Comparison of ENCODE assay signal across 25 cellular contexts in the genomic region with DNA sequence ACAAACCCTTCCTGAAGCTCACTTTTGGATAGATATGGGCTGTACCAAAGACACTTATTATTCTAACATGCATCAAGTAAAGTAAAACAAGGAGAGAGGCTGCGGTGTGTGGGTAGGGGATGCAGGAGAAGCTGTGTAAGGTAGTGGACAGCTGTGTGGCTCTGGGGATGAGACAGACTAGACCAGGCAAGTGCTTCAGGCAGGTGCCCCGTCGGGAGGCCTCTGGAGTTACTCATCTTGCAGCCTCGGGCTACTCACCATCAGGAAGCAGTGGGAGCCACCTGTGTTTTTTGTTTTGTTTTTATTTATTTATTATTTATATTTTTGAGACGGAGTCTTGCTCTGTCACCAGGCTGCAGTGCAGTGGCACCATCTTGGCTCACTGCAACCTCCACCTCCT. TPM values are rescaled to one million over a fixed set of nuclear protein-coding genes. Genes with fewer than 3 reads are reported as not detected.
A peak's percentile ranks its signal among the peaks of the same experiment; 100 is the strongest.
DNase-seq lines count a peak whose midpoint lies in the region; ATAC-seq, FAIRE-seq and TF ChIP-seq lines count a peak whose summit lies in the region.
"Had no signal": no experiment of that assay in that cellular context is flagged by ENCODE, and none has a peak within 500 bp of the region (broad histone marks: within the 10 kb centered on the region; RNA-seq: fewer than 3 reads in every experiment).

No MANE protein-coding gene starts in this region.

- peaks cover 10% of the 10 kb centered on the region for H3K36me3 ChIP-seq in bronchial epithelial cell (ENCODE audit: control insufficient read depth, insufficient read depth, low read length)
- peaks cover 0 to 73% of the 10 kb centered on the region in 2 donors for H3K36me3 ChIP-seq in gastrocnemius medialis
- H3K36me3 ChIP-seq: MG63 had no signal

- peak overlapping the region; percentile 0 for H3K27ac Mint-ChIP-seq in activated CD4-positive, alpha-beta T cell treated with anti-CD3 and anti-CD28 coated beads for 36 hours
- H3K27ac Mint-ChIP-seq: H9, HFFc6 had no signal

- H3K9me3 Mint-ChIP-seq in activated CD4-positive, alpha-beta T cell treated with anti-CD3 and anti-CD28 coated beads for 36 hours (ENCODE audit: low read depth): no peaks in the 10 kb centered on the region
- H3K9me3 Mint-ChIP-seq: CD4-positive, alpha-beta memory T cell; H9; HFFc6 had no signal

- no peak for FAIRE-seq in bronchial epithelial cell (lab: Jason Lieb, UNC)
- FAIRE-seq in urothelium cell line (lab: Jason Lieb, UNC): no peak

- ATAC-seq in activated CD4-positive, alpha-beta T cell treated with anti-CD3 and anti-CD28 coated beads for 36 hours: no peak
- ATAC-seq in left lobe of liver (no peak), gastrocnemius medialis (no peak)
- ATAC-seq: Right ventricle myocardium inferior had no signal

- no peak overlapping the region for H3K4me3 Mint-ChIP-seq in activated CD4-positive, alpha-beta T cell treated with anti-CD3 and anti-CD28 coated beads for 36 hours
- H3K4me3 Mint-ChIP-seq: CD4-positive, alpha-beta memory T cell; H9; HFFc6 had no signal

- in situ Hi-C loops in gastrocnemius medialis (cut with MboI; ENCODE audit: low sequenced_read_pairs in 4 of 4): no loop called here

- TF ChIP-seq CTCF in bronchial epithelial cell (IDR thresholded peaks at IDR 0.05; ENCODE audit: insufficient read depth, low read length, severe bottlenecking): no peak
- no peak for TF ChIP-seq CTCF in gastrocnemius medialis (IDR thresholded peaks at IDR 0.05 in 4 of 5, conservative IDR thresholded peaks at IDR 0.05 in 1 of 5)

- H3K9me3 ChIP-seq in gastrocnemius medialis: no peaks in the 10 kb centered on the region
- H3K9me3 ChIP-seq: BLaER1 treated with 17β-estradiol and CSF1 and Interleukin-3, amounts not matched to agents 10 nM and 100 nM; Caco-2; MG63; Peyer's patch; SJSA1 had no signal

- intact Hi-C loops in activated CD4-positive, alpha-beta T cell treated with anti-CD3 and anti-CD28 coated beads for 36 hours (cut with DNase I, micrococcal nuclease): no loop called here
- intact Hi-C loops in gastrocnemius medialis (cut with DNase I; ENCODE audit: low total_unique reads): no loop called here

- CTCF ChIA-PET in activated CD4-positive, alpha-beta T cell treated with anti-CD3 and anti-CD28 coated beads for 36 hours (lab: Charles Lee): no interaction called here

- no peak overlapping the region for H3K27ac ChIP-seq in gastrocnemius medialis
- H3K27ac ChIP-seq: 22Rv1; BLaER1 treated with 17β-estradiol and CSF1 and Interleukin-3, amounts not matched to agents 10 nM and 100 nM; Peyer's patch; SJSA1 had no signal

- H3K27me3 Mint-ChIP-seq in activated CD4-positive, alpha-beta T cell treated with anti-CD3 and anti-CD28 coated beads for 36 hours: no peaks in the 10 kb centered on the region
- H3K27me3 Mint-ChIP-seq: CD4-positive, alpha-beta memory T cell had no signal

- no peak overlapping the region for H3K4me3 ChIP-seq in bronchial epithelial cell (ENCODE audit: low read depth, low read length)
- H3K4me3 ChIP-seq in gastrocnemius medialis: no peak overlapping the region
- H3K4me3 ChIP-seq: BLaER1 treated with 17β-estradiol and CSF1 and Interleukin-3, amounts not matched to agents 10 nM and 100 nM; MG63; Peyer's patch; SJSA1 had no signal

- no peak for TF ChIP-seq POLR2A in gastrocnemius medialis (IDR thresholded peaks at IDR 0.05)

- H3K27me3 ChIP-seq in bronchial epithelial cell (ENCODE audit: control insufficient read depth, insufficient read depth, low read length) (no peaks in the 10 kb centered on the region), gastrocnemius medialis (no peaks in the 10 kb centered on the region)
- H3K27me3 ChIP-seq: BLaER1 treated with 17β-estradiol and CSF1 and Interleukin-3, amounts not matched to agents 10 nM and 100 nM; MG63; Peyer's patch; SJSA1 had no signal

- peaks cover 34% of the 10 kb centered on the region for H3K36me3 Mint-ChIP-seq in activated CD4-positive, alpha-beta T cell treated with anti-CD3 and anti-CD28 coated beads for 36 hours (ENCODE audit: low read depth)

- peaks cover 7% of the 10 kb centered on the region for H3K4me1 Mint-ChIP-seq in activated CD4-positive, alpha-beta T cell treated with anti-CD3 and anti-CD28 coated beads for 36 hours

- POLR2A ChIA-PET in activated CD4-positive, alpha-beta T cell treated with anti-CD3 and anti-CD28 coated beads for 36 hours (lab: Charles Lee): interaction anchor here (1.1 kb wide), 1 partner anchor 110 kb away, joined by 3 read pairs; no protein-coding TSS in a partner anchor

- no peak for DNase-seq in activated CD4-positive, alpha-beta T cell treated with anti-CD3 and anti-CD28 coated beads for 36 hours
- no peak for DNase-seq in activated CD4-positive, alpha-beta T cell treated with anti-CD3 and anti-CD28 coated beads for 1 hour
- DNase-seq in NCI-H146 treated with DMSO at 0.1 percent for 48 hours (lab: John Stamatoyannopoulos, UW; ENCODE audit: unreplicated experiment) (peak; percentile 7), bronchial epithelial cell (ENCODE audit: low read depth) (peak; percentile 57), left lobe of liver (ENCODE audit: low spot score) (peak; percentile 19), urothelium cell line (ENCODE audit: low spot score) (no peak), gastrocnemius medialis (no peak), NCI-H2227 treated with DMSO at 0.1 percent for 48 hours (lab: John Stamatoyannopoulos, UW) (no peak)
- DNase-seq: ACHN; Caco-2; CD4-positive, alpha-beta memory T cell; DMS 273 treated with DMSO at 0.1 percent for 48 hours; DMS79 treated with DMSO at 0.1 percent for 48 hours; H9; HFFc6; MG63; NCI-H2029 treated with DMSO at 0.1 percent for 48 hours; NCI-H345; NCI-H524 treated with DMSO at 0.1 percent for 48 hours; NCI-H82; Peyer's patch had no signal

- no peaks in the 10 kb centered on the region for H3K4me1 ChIP-seq in gastrocnemius medialis
- H3K4me1 ChIP-seq: Caco-2, Peyer's patch, SJSA1 had no signal

RNA-seq across cellular contexts. Expression of gene NCAPG2, which starts 49.3 kb away (rescaled TPM):
- 100 to 1,000 TPM in 1 of 2 experiments, 10 to 100 TPM in 1; 85.4 to 127 TPM for total RNA-seq in activated CD4-positive, alpha-beta T cell treated with anti-CD3 and anti-CD28 coated beads for 36 hours
- total RNA-seq in bronchial epithelial cell (3.2 and 3.5 TPM in 2 replicates), left lobe of liver (4.0 TPM), gastrocnemius medialis (1 to 10 TPM; 3.0 to 4.5 (median 3.9) TPM)

Comparison
In these comparisons a context has a peak if more than half of its experiments do, and no peak if none do; other contexts are left out.
1. DNase-seq: peak in NCI-H146 treated with DMSO at 0.1 percent for 48 hours (single experiment), bronchial epithelial cell (single experiment) and left lobe of liver (single experiment); none in activated CD4-positive, alpha-beta T cell treated with anti-CD3 and anti-CD28 coated beads for 36 hours (single experiment), activated CD4-positive, alpha-beta T cell treated with anti-CD3 and anti-CD28 coated beads for 1 hour (single experiment), urothelium cell line (single experiment), gastrocnemius medialis (0 of 2) and NCI-H2227 treated with DMSO at 0.1 percent for 48 hours (single experiment).
2. RNA of gene NCAPG2, which starts 49.3 kb away (total RNA-seq): 85.4 to 127 TPM in activated CD4-positive, alpha-beta T cell treated with anti-CD3 and anti-CD28 coated beads for 36 hours; 3.0 to 4.5 TPM in gastrocnemius medialis, 4.0 TPM in left lobe of liver (single experiment) and 3.2 to 3.5 TPM in bronchial epithelial cell; every median in the first group is over 10 times any median in the second.